ENCODE assay signal across 16 cellular contexts in the genomic region with DNA sequence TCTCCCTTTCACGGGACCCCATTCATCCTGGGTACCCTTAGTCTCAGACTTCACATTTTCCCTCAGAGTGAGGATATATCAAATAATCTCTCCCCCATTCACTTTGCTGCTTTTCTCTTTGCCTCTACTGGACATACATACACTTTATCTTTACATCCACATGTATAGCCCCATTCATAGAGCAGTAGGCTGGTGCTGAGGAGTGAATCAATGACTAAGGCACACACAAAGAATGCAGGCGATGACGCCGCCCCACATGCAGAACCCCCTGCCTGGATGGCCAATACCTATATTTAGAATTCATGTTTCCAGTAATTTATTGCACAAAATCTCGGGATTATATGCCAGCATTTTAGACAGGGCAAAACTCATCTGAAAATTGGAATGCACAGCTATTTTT.
A peak's percentile ranks its signal among the peaks of the same experiment; 100 is the strongest.
DNase-seq lines count a peak whose midpoint lies in the region; TF ChIP-seq lines count a peak whose summit lies in the region.
"Had no signal": no experiment of that assay in that cellular context is flagged by ENCODE, and none has a peak within 500 bp of the region (broad histone marks: within the 10 kb centered on the region; RNA-seq: fewer than 3 reads in every experiment).

No MANE protein-coding gene starts in this region.

- H4K20me1 ChIP-seq in neural progenitor cell (ENCODE audit: low read depth) = no peaks in the 10 kb centered on the region

- H3K27me3 ChIP-seq in neural progenitor cell = no peaks in the 10 kb centered on the region
- H3K27me3 ChIP-seq: Peyer's patch had no signal

- peak overlapping the region; percentile 47 for H3K27ac Mint-ChIP-seq in neural progenitor cell
- H3K27ac Mint-ChIP-seq: IgD-negative memory B cell had no signal

- H3K4me1 Mint-ChIP-seq in neural progenitor cell = peaks cover 54% of the 10 kb centered on the region
- H3K4me1 Mint-ChIP-seq: IgD-negative memory B cell had no signal

- H3K27me3 Mint-ChIP-seq in neural progenitor cell (ENCODE audit: insufficient read depth, low read depth) = peaks cover 5% of the 10 kb centered on the region
- H3K27me3 Mint-ChIP-seq: IgD-negative memory B cell had no signal

- H3K9me3 Mint-ChIP-seq in neural progenitor cell = no peaks in the 10 kb centered on the region
- H3K9me3 Mint-ChIP-seq: IgD-negative memory B cell had no signal

- peaks cover 9% of the 10 kb centered on the region for H3K4me1 ChIP-seq in neural progenitor cell
- H3K4me1 ChIP-seq: Peyer's patch had no signal

- H3K4me3 Mint-ChIP-seq in neural progenitor cell = peak overlapping the region; percentile 34
- H3K4me3 Mint-ChIP-seq: IgD-negative memory B cell had no signal

- H3K36me3 Mint-ChIP-seq in neural progenitor cell = no peaks in the 10 kb centered on the region
- H3K36me3 Mint-ChIP-seq: IgD-negative memory B cell had no signal

- no peak for TF ChIP-seq CTCF in neural progenitor cell (IDR thresholded peaks at IDR 0.05)

- no peak overlapping the region for H2AFZ ChIP-seq in neural progenitor cell (replicated peaks)
- H2AFZ ChIP-seq: GM23248 had no signal

- H3K36me3 ChIP-seq in neural progenitor cell = no peaks in the 10 kb centered on the region
- H3K36me3 ChIP-seq: Peyer's patch had no signal

- no peaks in the 10 kb centered on the region for H3F3A ChIP-seq in neural progenitor cell (ENCODE audit: low read depth)

- H3K9me3 ChIP-seq in neural progenitor cell (ENCODE audit: low read depth) = no peaks in the 10 kb centered on the region
- H3K9me3 ChIP-seq: Peyer's patch had no signal

- H3K79me2 ChIP-seq in neural progenitor cell (ENCODE audit: low read depth) = no peaks in the 10 kb centered on the region

- no peak overlapping the region for H3K27ac ChIP-seq in neural progenitor cell
- H3K27ac ChIP-seq: C4-2B, GM23248, Peyer's patch had no signal

- peak; percentile 39 for DNase-seq in EL
- peak; percentile 77 for DNase-seq in NCI-H146 (lab: John Stamatoyannopoulos, UW)
- DNase-seq in astrocyte of the hippocampus (ENCODE audit: low read depth, low spot score) = peak; percentile 54
- DNase-seq in neural progenitor cell (ENCODE audit: low spot score) = no peak
- no peak for DNase-seq in putamen (ENCODE audit: low spot score)
- DNase-seq in MV-4-11 (lab: John Stamatoyannopoulos, UW) = no peak
- no peak for DNase-seq in activated T-cell treated with anti-CD3 and anti-CD28 coated beads, Interleukin-2, amount 50 U/mL, for 1 hour
- no peak for DNase-seq in COLO668 (lab: John Stamatoyannopoulos, UW; ENCODE audit: unreplicated experiment)
- DNase-seq: GF-D8, NCI-H1694, NCI-H82, Peyer's patch, SIG-M5 had no signal

- no peak overlapping the region for H3K4me2 ChIP-seq in neural progenitor cell

- no peak overlapping the region for H3K4me3 ChIP-seq in neural progenitor cell
- H3K4me3 ChIP-seq: GM23248, Peyer's patch had no signal

- H3K9ac ChIP-seq in neural progenitor cell = no peak overlapping the region
- H3K9ac ChIP-seq: GM23248 had no signal

Comparison
In these comparisons a context has a peak if more than half of its experiments do, and no peak if none do; other contexts are left out.
1. DNase-seq: peak in EL (single experiment), NCI-H146 (single experiment) and astrocyte of the hippocampus (single experiment); none in neural progenitor cell (single experiment), putamen (single experiment), MV-4-11 (single experiment), activated T-cell treated with anti-CD3 and anti-CD28 coated beads, Interleukin-2, amount 50 U/mL, for 1 hour (single experiment) and COLO668 (single experiment).